Comparison of ENCODE assay signal across 8 cellular contexts in the genomic region with DNA sequence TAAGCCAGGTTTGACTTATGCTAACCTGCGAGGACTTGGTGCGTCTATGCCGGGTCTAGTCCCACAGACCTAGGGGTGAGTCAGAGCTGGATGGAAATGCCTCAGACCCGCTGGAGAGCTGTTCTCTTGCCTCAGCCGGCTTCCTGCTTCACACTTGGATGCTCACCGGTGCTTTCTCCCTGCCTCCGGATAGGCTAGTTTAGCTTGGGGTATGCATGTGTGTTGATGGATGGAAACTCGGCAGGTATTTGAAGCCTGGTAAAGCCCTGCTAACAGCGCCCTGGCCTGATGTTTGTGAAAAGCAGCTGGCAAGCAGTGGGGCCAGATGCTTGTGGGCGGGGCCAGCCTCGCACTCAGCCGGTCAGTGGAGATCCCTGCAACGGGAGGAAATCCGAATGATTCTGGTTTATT. TPM values are rescaled to one million over a fixed set of nuclear protein-coding genes. Genes with fewer than 3 reads are reported as not detected.
DNase-seq lines count a peak whose midpoint lies in the region; ATAC-seq and TF ChIP-seq lines count a peak whose summit lies in the region.

No MANE protein-coding gene starts in this region.

- no peaks in the 10 kb centered on the region for H3K9me3 Mint-ChIP-seq in natural killer cell

- no peak overlapping the region for H3K4me3 ChIP-seq in AG10803 (ENCODE audit: low read length)
- no peak overlapping the region for H3K4me3 ChIP-seq in H7 (ENCODE audit: insufficient read depth, low read depth, low read length)
- no peak overlapping the region for H3K4me3 ChIP-seq in fibroblast of the aortic adventitia (ENCODE audit: low read depth, low read length)
- no peak overlapping the region for H3K4me3 ChIP-seq in A673 (ENCODE audit: low read depth, low read length, poor library complexity, severe bottlenecking)

- no peak overlapping the region for H3K27ac ChIP-seq in A673 (ENCODE audit: low read depth, low read length, poor library complexity, severe bottlenecking)

- intact Hi-C loops in natural killer cell (cut with micrococcal nuclease) (loop anchor here (5.0 kb wide), 1 partner anchor 71 kb away; no protein-coding TSS in a partner anchor), A673 (cut with micrococcal nuclease; ENCODE audit: unreplicated experiment) (no loop called here)

- CTCF ChIA-PET in A673 (lab: Charles Lee): no interaction called here

- DNase-seq in AG10803 (ENCODE audit: low read depth) (peak; percentile 68), H7 (peak; percentile 71), SW480 (ENCODE audit: low spot score) (peak; percentile 23), fibroblast of the aortic adventitia (ENCODE audit: low read depth) (peak; percentile 78), natural killer cell (no peak), A673 (ENCODE audit: low spot score) (no peak)
- DNase-seq in stimulated activated CD4-positive, alpha-beta T cell treated with anti-CD3 and anti-CD28 coated beads, Interleukin-4, amount 100 ng/mL, for 4 hours: no peak

- H3K4me1 Mint-ChIP-seq in natural killer cell: peaks cover 66 to 76% of the 10 kb centered on the region in 2 donors

- H3K27me3 ChIP-seq in H7 (ENCODE audit: control insufficient read depth, insufficient read depth, low read length) (no peaks in the 10 kb centered on the region), A673 (replicated peaks; ENCODE audit: insufficient read depth, low read depth, low read length, poor library complexity) (no peaks in the 10 kb centered on the region)

- ATAC-seq in natural killer cell (no peak), GM18907 (IDR thresholded peaks at IDR 0.05; ENCODE audit: unreplicated experiment) (no peak)

- no peak overlapping the region for H3K4me3 Mint-ChIP-seq in natural killer cell

- H3K36me3 ChIP-seq in H7 (replicated peaks; ENCODE audit: control insufficient read depth, insufficient read depth, low read length) (peaks cover 3% of the 10 kb centered on the region), A673 (ENCODE audit: insufficient read depth, low read length, poor library complexity, severe bottlenecking) (no peaks in the 10 kb centered on the region)

- peak overlapping the region; percentile 41 to 66 for H3K27ac Mint-ChIP-seq in natural killer cell

- no peaks in the 10 kb centered on the region for H3K36me3 Mint-ChIP-seq in natural killer cell

- H3K27me3 Mint-ChIP-seq in natural killer cell (ENCODE audit: low read depth in 2 of 2): no peaks in the 10 kb centered on the region

- H3K9me3 ChIP-seq in A673 (ENCODE audit: low read depth, low read length, poor library complexity, severe bottlenecking): no peaks in the 10 kb centered on the region

- POLR2A ChIA-PET in A673 (lab: Charles Lee; ENCODE audit: low non-redundant PET): no interaction called here

- no TSS peak for BruUV-seq in A673 (replicated peaks; lab: Mats Ljungman, UMichigan)

- no peak for TF ChIP-seq CTCF in AG10803 (conservative IDR thresholded peaks at IDR 0.05; ENCODE audit: low read length)
- no peak for TF ChIP-seq CTCF in fibroblast of the aortic adventitia (IDR thresholded peaks at IDR 0.05; ENCODE audit: insufficient read depth, low read length)
- no peak for TF ChIP-seq CTCF in natural killer cell (IDR thresholded peaks at IDR 0.05)
- no peak for TF ChIP-seq CTCF in A673 (conservative IDR thresholded peaks at IDR 0.05; ENCODE audit: low read depth, low read length)

- peaks cover 17% of the 10 kb centered on the region for H3K4me1 ChIP-seq in A673 (ENCODE audit: insufficient read depth, low read length, poor library complexity, severe bottlenecking)

RNA-seq across cellular contexts. Expression of a gene that starts 29.3 kb away (rescaled TPM):
- 77.4 and 102 TPM in 2 replicates for total RNA-seq in H7 (2014; rRNA removed; shearing (Covaris generic))
- total RNA-seq in fibroblast of the aortic adventitia (ENCODE audit: low replicate concordance): 69.7 and 162 TPM in 2 replicates
- total RNA-seq in natural killer cell: 100 to 1,000 TPM; 249 to 275 (median 274) TPM
- 317 and 318 TPM in 2 replicates for total RNA-seq in A673 (2021)

Comparison
In these comparisons a context has a peak if more than half of its experiments do, and no peak if none do; other contexts are left out.
1. DNase-seq: peak in AG10803 (single experiment), H7 (single experiment), SW480 (single experiment) and fibroblast of the aortic adventitia (single experiment); none in natural killer cell (single experiment), stimulated activated CD4-positive, alpha-beta T cell treated with anti-CD3 and anti-CD28 coated beads, Interleukin-4, amount 100 ng/mL, for 4 hours (0 of 2) and A673 (single experiment).